In the genomic region with DNA sequence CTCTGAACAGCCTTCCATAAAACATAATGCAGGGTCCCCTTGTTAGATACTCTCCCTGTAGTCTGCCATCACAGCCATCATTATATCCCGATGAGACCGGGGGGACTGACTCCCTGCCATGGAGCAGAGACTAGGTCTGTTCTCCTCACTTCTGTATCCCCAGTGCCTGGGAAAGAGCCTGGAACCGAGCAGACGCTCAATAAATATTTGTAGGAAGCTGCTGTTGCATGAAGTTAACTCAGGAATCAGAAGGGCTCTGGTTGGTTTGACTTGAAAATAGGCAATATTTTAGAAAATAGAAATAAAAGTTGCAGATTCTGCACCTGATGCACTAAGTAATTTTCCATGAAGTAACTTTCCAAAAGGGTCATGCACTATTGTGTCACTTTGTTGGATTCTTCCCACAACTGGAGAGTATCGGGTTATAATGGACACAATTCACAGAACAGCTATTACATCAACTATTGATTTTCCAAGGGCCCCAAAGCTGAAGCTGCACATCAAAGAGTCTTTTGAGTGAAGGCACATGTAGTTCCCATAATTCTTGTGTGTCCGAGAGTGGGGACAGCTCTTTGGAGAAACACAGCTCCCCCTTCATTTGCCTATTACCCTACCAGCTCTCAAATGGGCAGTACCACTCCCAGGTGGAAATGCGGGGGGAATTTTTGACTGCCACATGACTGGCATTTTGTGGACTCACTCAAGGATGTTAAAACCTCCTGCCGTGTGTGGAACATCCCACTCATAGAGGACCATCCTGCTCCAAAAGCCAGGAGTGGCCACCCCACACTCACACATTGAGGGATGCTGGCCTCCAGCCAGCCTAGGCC, we compare ENCODE assay signal across 1 cellular context.
TF ChIP-seq lines count a peak whose summit lies in the region.

No MANE protein-coding gene starts in this region.

TF ChIP-seq in HepG2, 621 proteins besides CTCF, POLR2A, EP300 and RAD21 (continued from another document and continues in another):
- TF ChIP-seq NCOA5 (CRISPR knock-in tag; IDR thresholded peaks at IDR 0.05) (no peak), ZNF720 (CRISPR knock-in tag; IDR thresholded peaks at IDR 0.05) (no peak), LCORL (IDR thresholded peaks at IDR 0.05) (no peak), LCORL (CRISPR knock-in tag; IDR thresholded peaks at IDR 0.05) (peak; percentile 59), ASH2L (IDR thresholded peaks at IDR 0.05; ENCODE audit: insufficient read length, low read depth, low read length) (peak; percentile 54), POLR2AphosphoS5 (IDR thresholded peaks at IDR 0.05; ENCODE audit: low read depth, low read length) (no peak), ZFP36L1 (CRISPR knock-in tag; IDR thresholded peaks at IDR 0.05) (no peak), ZFY (CRISPR knock-in tag; IDR thresholded peaks at IDR 0.05) (no peak), ZNF839 (CRISPR knock-in tag; IDR thresholded peaks at IDR 0.05; ENCODE audit: borderline replicate concordance) (no peak), RBFOX2 (IDR thresholded peaks at IDR 0.05; ENCODE audit: low read depth, low read length) (no peak), ZNF431 (CRISPR knock-in tag; IDR thresholded peaks at IDR 0.05; ENCODE audit: borderline replicate concordance, low read depth) (no peak), ZNF333 (CRISPR knock-in tag; IDR thresholded peaks at IDR 0.05; ENCODE audit: borderline replicate concordance) (no peak), DMAP1 (CRISPR knock-in tag; IDR thresholded peaks at IDR 0.05) (no peak), ZBTB38 (CRISPR knock-in tag; IDR thresholded peaks at IDR 0.05) (no peak)
- TF ChIP-seq, protein P1, sequence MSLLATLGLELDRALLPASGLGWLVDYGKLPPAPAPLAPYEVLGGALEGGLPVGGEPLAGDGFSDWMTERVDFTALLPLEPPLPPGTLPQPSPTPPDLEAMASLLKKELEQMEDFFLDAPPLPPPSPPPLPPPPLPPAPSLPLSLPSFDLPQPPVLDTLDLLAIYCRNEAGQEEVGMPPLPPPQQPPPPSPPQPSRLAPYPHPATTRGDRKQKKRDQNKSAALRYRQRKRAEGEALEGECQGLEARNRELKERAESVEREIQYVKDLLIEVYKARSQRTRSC (CRISPR knock-in tag; IDR thresholded peaks at IDR 0.05; ENCODE audit: low read depth) = no peak
- TF ChIP-seq, protein P2, sequence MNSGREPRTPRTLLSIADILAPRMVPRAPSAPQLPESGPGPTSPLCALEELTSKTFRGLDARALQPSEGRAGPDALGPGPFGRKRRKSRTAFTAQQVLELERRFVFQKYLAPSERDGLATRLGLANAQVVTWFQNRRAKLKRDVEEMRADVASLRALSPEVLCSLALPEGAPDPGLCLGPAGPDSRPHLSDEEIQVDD (CRISPR knock-in tag; IDR thresholded peaks at IDR 0.05; ENCODE audit: borderline replicate concordance) = no peak
- TF ChIP-seq, protein P3, sequence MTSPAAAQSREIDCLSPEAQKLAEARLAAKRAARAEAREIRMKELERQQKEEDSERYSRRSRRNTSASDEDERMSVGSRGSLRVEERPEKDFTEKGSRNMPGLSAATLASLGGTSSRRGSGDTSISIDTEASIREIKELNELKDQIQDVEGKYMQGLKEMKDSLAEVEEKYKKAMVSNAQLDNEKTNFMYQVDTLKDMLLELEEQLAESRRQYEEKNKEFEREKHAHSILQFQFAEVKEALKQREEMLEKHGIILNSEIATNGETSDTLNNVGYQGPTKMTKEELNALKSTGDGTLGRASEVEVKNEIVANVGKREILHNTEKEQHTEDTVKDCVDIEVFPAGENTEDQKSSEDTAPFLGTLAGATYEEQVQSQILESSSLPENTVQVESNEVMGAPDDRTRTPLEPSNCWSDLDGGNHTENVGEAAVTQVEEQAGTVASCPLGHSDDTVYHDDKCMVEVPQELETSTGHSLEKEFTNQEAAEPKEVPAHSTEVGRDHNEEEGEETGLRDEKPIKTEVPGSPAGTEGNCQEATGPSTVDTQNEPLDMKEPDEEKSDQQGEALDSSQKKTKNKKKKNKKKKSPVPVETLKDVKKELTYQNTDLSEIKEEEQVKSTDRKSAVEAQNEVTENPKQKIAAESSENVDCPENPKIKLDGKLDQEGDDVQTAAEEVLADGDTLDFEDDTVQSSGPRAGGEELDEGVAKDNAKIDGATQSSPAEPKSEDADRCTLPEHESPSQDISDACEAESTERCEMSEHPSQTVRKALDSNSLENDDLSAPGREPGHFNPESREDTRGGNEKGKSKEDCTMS (CRISPR knock-in tag; conservative IDR thresholded peaks at IDR 0.05) = no peak
- TF ChIP-seq, protein P4, sequence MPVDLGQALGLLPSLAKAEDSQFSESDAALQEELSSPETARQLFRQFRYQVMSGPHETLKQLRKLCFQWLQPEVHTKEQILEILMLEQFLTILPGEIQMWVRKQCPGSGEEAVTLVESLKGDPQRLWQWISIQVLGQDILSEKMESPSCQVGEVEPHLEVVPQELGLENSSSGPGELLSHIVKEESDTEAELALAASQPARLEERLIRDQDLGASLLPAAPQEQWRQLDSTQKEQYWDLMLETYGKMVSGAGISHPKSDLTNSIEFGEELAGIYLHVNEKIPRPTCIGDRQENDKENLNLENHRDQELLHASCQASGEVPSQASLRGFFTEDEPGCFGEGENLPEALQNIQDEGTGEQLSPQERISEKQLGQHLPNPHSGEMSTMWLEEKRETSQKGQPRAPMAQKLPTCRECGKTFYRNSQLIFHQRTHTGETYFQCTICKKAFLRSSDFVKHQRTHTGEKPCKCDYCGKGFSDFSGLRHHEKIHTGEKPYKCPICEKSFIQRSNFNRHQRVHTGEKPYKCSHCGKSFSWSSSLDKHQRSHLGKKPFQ (CRISPR knock-in tag; IDR thresholded peaks at IDR 0.05; ENCODE audit: insufficient replicate concordance) = no peak
- TF ChIP-seq, protein P5, sequence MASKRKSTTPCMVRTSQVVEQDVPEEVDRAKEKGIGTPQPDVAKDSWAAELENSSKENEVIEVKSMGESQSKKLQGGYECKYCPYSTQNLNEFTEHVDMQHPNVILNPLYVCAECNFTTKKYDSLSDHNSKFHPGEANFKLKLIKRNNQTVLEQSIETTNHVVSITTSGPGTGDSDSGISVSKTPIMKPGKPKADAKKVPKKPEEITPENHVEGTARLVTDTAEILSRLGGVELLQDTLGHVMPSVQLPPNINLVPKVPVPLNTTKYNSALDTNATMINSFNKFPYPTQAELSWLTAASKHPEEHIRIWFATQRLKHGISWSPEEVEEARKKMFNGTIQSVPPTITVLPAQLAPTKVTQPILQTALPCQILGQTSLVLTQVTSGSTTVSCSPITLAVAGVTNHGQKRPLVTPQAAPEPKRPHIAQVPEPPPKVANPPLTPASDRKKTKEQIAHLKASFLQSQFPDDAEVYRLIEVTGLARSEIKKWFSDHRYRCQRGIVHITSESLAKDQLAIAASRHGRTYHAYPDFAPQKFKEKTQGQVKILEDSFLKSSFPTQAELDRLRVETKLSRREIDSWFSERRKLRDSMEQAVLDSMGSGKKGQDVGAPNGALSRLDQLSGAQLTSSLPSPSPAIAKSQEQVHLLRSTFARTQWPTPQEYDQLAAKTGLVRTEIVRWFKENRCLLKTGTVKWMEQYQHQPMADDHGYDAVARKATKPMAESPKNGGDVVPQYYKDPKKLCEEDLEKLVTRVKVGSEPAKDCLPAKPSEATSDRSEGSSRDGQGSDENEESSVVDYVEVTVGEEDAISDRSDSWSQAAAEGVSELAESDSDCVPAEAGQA (IDR thresholded peaks at IDR 0.05; ENCODE audit: low read depth) = no peak
- TF ChIP-seq, protein P5 (CRISPR knock-in tag; IDR thresholded peaks at IDR 0.05; ENCODE audit: borderline replicate concordance) = no peak
- TF ChIP-seq, protein P6, sequence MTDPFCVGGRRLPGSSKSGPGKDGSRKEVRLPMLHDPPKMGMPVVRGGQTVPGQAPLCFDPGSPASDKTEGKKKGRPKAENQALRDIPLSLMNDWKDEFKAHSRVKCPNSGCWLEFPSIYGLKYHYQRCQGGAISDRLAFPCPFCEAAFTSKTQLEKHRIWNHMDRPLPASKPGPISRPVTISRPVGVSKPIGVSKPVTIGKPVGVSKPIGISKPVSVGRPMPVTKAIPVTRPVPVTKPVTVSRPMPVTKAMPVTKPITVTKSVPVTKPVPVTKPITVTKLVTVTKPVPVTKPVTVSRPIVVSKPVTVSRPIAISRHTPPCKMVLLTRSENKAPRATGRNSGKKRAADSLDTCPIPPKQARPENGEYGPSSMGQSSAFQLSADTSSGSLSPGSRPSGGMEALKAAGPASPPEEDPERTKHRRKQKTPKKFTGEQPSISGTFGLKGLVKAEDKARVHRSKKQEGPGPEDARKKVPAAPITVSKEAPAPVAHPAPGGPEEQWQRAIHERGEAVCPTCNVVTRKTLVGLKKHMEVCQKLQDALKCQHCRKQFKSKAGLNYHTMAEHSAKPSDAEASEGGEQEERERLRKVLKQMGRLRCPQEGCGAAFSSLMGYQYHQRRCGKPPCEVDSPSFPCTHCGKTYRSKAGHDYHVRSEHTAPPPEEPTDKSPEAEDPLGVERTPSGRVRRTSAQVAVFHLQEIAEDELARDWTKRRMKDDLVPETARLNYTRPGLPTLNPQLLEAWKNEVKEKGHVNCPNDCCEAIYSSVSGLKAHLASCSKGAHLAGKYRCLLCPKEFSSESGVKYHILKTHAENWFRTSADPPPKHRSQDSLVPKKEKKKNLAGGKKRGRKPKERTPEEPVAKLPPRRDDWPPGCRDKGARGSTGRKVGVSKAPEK (CRISPR knock-in tag; IDR thresholded peaks at IDR 0.05; ENCODE audit: borderline replicate concordance) = no peak
- TF ChIP-seq, protein P7, sequence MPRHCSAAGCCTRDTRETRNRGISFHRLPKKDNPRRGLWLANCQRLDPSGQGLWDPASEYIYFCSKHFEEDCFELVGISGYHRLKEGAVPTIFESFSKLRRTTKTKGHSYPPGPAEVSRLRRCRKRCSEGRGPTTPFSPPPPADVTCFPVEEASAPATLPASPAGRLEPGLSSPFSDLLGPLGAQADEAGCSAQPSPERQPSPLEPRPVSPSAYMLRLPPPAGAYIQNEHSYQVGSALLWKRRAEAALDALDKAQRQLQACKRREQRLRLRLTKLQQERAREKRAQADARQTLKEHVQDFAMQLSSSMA (CRISPR knock-in tag; IDR thresholded peaks at IDR 0.05) = no peak
- TF ChIP-seq, protein P8, sequence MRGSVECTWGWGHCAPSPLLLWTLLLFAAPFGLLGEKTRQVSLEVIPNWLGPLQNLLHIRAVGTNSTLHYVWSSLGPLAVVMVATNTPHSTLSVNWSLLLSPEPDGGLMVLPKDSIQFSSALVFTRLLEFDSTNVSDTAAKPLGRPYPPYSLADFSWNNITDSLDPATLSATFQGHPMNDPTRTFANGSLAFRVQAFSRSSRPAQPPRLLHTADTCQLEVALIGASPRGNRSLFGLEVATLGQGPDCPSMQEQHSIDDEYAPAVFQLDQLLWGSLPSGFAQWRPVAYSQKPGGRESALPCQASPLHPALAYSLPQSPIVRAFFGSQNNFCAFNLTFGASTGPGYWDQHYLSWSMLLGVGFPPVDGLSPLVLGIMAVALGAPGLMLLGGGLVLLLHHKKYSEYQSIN (CRISPR knock-in tag; IDR thresholded peaks at IDR 0.05; ENCODE audit: borderline replicate concordance) = no peak
